In genomic region chr11:44010789-44011251, GRCh38 we compare ENCODE assay signal across 27 cellular contexts. TPM values are rescaled to one million over a fixed set of nuclear protein-coding genes. Genes with fewer than 3 reads are reported as not detected.
A peak's percentile ranks its signal among the peaks of the same experiment; 100 is the strongest.
DNase-seq lines count a peak whose midpoint lies in the region; FAIRE-seq and TF ChIP-seq lines count a peak whose summit lies in the region.
"Had no signal": no experiment of that assay in that cellular context is flagged by ENCODE, and none has a peak within 500 bp of the region (broad histone marks: within the 10 kb centered on the region; RNA-seq: fewer than 3 reads in every experiment).

No MANE protein-coding gene starts in this region.

- H3K4me3 Mint-ChIP-seq in astrocyte (ENCODE audit: unreplicated experiment) (no peak overlapping the region), nephron (no peak overlapping the region), type B pancreatic cell (no peak overlapping the region), MCF 10A (ENCODE audit: unreplicated experiment) (no peak overlapping the region)
- H3K4me3 Mint-ChIP-seq: activated CD4-positive, alpha-beta T cell treated with anti-CD3 and anti-CD28 coated beads, Interleukin-2, amount 10 ng/mL, durations not matched to agents 24 days and 14 days; activated naive CD4-positive, alpha-beta T cell treated with anti-CD3 and anti-CD28 coated beads, Interleukin-2, amount 10 ng/mL, durations not matched to agents 7 days and 5 days; CD8-positive, alpha-beta T cell; stimulated activated effector memory CD8-positive, alpha-beta T cell treated with anti-CD3 and anti-CD28 coated beads, Interleukin-12 subunit alpha, Interleukin-12 subunit beta, amount 100 ng/mL, for 72 hours had no signal

- H3K27me3 Mint-ChIP-seq in astrocyte (ENCODE audit: low read depth, unreplicated experiment) (peaks cover 4% of the 10 kb centered on the region), nephron (ENCODE audit: low read depth) (peaks cover 17% of the 10 kb centered on the region), type B pancreatic cell (peaks cover 8% of the 10 kb centered on the region), MCF 10A (ENCODE audit: insufficient read depth, unreplicated experiment) (peaks cover 24% of the 10 kb centered on the region)

- H3K9ac ChIP-seq in astrocyte (ENCODE audit: low read length): no peak overlapping the region
- H3K9ac ChIP-seq: SK-N-SH had no signal

- H3K4me1 ChIP-seq in astrocyte (ENCODE audit: insufficient read depth, low read length): peaks cover 10% of the 10 kb centered on the region
- H3K4me1 ChIP-seq: HAP-1 had no signal

- intact Hi-C loops in MCF 10A (cut with micrococcal nuclease): no loop called here

- H3K27me3 ChIP-seq in astrocyte (ENCODE audit: insufficient read depth, low read length): no peaks in the 10 kb centered on the region
- H3K27me3 ChIP-seq: heart left ventricle had no signal

- BruUV-seq in MCF 10A (replicated peaks; lab: Mats Ljungman, UMichigan): no TSS peak

- no peaks in the 10 kb centered on the region for H4K20me1 ChIP-seq in astrocyte (ENCODE audit: insufficient read depth, low read length)

- H3K9me3 Mint-ChIP-seq in astrocyte (ENCODE audit: unreplicated experiment) (no peaks in the 10 kb centered on the region), nephron (no peaks in the 10 kb centered on the region), type B pancreatic cell (no peaks in the 10 kb centered on the region), MCF 10A (ENCODE audit: unreplicated experiment) (no peaks in the 10 kb centered on the region)
- H3K9me3 Mint-ChIP-seq: activated CD4-positive, alpha-beta T cell treated with anti-CD3 and anti-CD28 coated beads, Interleukin-2, amount 10 ng/mL, durations not matched to agents 24 days and 14 days; activated naive CD4-positive, alpha-beta T cell treated with anti-CD3 and anti-CD28 coated beads, Interleukin-2, amount 10 ng/mL, durations not matched to agents 7 days and 5 days; CD8-positive, alpha-beta T cell; stimulated activated effector memory CD8-positive, alpha-beta T cell treated with anti-CD3 and anti-CD28 coated beads, Interleukin-12 subunit alpha, Interleukin-12 subunit beta, amount 100 ng/mL, for 72 hours had no signal

- peak; percentile 63 for FAIRE-seq in astrocyte (lab: Jason Lieb, UNC)
- FAIRE-seq: endothelial cell of umbilical vein, G401.6 had no signal

- H3K36me3 ChIP-seq in astrocyte (ENCODE audit: insufficient read depth, low read length): no peaks in the 10 kb centered on the region
- H3K36me3 ChIP-seq: HAP-1, heart left ventricle had no signal

- H3K4me1 Mint-ChIP-seq in astrocyte (ENCODE audit: low read depth, unreplicated experiment): peaks cover 11% of the 10 kb centered on the region
- peaks cover 30% of the 10 kb centered on the region for H3K4me1 Mint-ChIP-seq in nephron
- peaks cover 11% of the 10 kb centered on the region for H3K4me1 Mint-ChIP-seq in type B pancreatic cell (ENCODE audit: unreplicated experiment)
- H3K4me1 Mint-ChIP-seq in MCF 10A (ENCODE audit: insufficient read depth, unreplicated experiment): no peaks in the 10 kb centered on the region
- H3K4me1 Mint-ChIP-seq: activated CD4-positive, alpha-beta T cell treated with anti-CD3 and anti-CD28 coated beads, Interleukin-2, amount 10 ng/mL, durations not matched to agents 24 days and 14 days; activated naive CD4-positive, alpha-beta T cell treated with anti-CD3 and anti-CD28 coated beads, Interleukin-2, amount 10 ng/mL, durations not matched to agents 7 days and 5 days; stimulated activated effector memory CD8-positive, alpha-beta T cell treated with anti-CD3 and anti-CD28 coated beads, Interleukin-12 subunit alpha, Interleukin-12 subunit beta, amount 100 ng/mL, for 72 hours had no signal

- H3K4me2 ChIP-seq in astrocyte (ENCODE audit: low read length): no peak overlapping the region
- H3K4me2 ChIP-seq: SK-N-SH, smooth muscle cell had no signal

- H3K36me3 Mint-ChIP-seq in astrocyte (ENCODE audit: low read depth, unreplicated experiment) (no peaks in the 10 kb centered on the region), nephron (ENCODE audit: low read depth) (no peaks in the 10 kb centered on the region), type B pancreatic cell (no peaks in the 10 kb centered on the region), MCF 10A (ENCODE audit: insufficient read depth, unreplicated experiment) (no peaks in the 10 kb centered on the region)
- H3K36me3 Mint-ChIP-seq: activated naive CD4-positive, alpha-beta T cell treated with anti-CD3 and anti-CD28 coated beads, Interleukin-2, amount 10 ng/mL, durations not matched to agents 7 days and 5 days; CD8-positive, alpha-beta T cell; stimulated activated effector memory CD8-positive, alpha-beta T cell treated with anti-CD3 and anti-CD28 coated beads, Interleukin-12 subunit alpha, Interleukin-12 subunit beta, amount 100 ng/mL, for 72 hours had no signal

- POLR2A ChIA-PET in MCF 10A (lab: Yijun Ruan, JAX): no interaction called here

- CTCF ChIA-PET in MCF 10A (lab: Yijun Ruan, JAX): interaction anchor here (0.6 kb wide), 1 partner anchor 185 kb away, joined by 3 read pairs; no protein-coding TSS in a partner anchor

- H3K9me3 ChIP-seq in astrocyte (ENCODE audit: insufficient read depth, low read depth, low read length): no peaks in the 10 kb centered on the region
- H3K9me3 ChIP-seq: HAP-1, heart left ventricle, SK-N-SH had no signal

- no peaks in the 10 kb centered on the region for H3K79me2 ChIP-seq in astrocyte (ENCODE audit: insufficient read depth, low read length)

- TF ChIP-seq CTCF in astrocyte (IDR thresholded peaks at IDR 0.05; ENCODE audit: insufficient read depth, low read depth, low read length) (no peak), nephron (IDR thresholded peaks at IDR 0.05; ENCODE audit: unreplicated experiment in 3 of 3) (no peak), type B pancreatic cell (conservative IDR thresholded peaks at IDR 0.05) (no peak), MCF 10A (IDR thresholded peaks at IDR 0.05; ENCODE audit: unreplicated experiment) (no peak)

- H2AFZ ChIP-seq in astrocyte (ENCODE audit: low read depth, low read length): no peak overlapping the region

- H3K27ac Mint-ChIP-seq in astrocyte (ENCODE audit: unreplicated experiment) (no peak overlapping the region), nephron (peak overlapping the region in 2 of 3 experiments; percentile 21 to 72), type B pancreatic cell (no peak overlapping the region), MCF 10A (ENCODE audit: low read depth, unreplicated experiment) (no peak overlapping the region)
- H3K27ac Mint-ChIP-seq: activated CD4-positive, alpha-beta T cell treated with anti-CD3 and anti-CD28 coated beads, Interleukin-2, amount 10 ng/mL, durations not matched to agents 24 days and 14 days; activated naive CD4-positive, alpha-beta T cell treated with anti-CD3 and anti-CD28 coated beads, Interleukin-2, amount 10 ng/mL, durations not matched to agents 7 days and 5 days; CD8-positive, alpha-beta T cell; stimulated activated effector memory CD8-positive, alpha-beta T cell treated with anti-CD3 and anti-CD28 coated beads, Interleukin-12 subunit alpha, Interleukin-12 subunit beta, amount 100 ng/mL, for 72 hours had no signal

- H3K27ac ChIP-seq in astrocyte (ENCODE audit: low read depth, low read length): no peak overlapping the region
- H3K27ac ChIP-seq: heart left ventricle, RWPE1, VCaP had no signal

- DNase-seq in GM04503 (ENCODE audit: low read depth): peak; percentile 85
- peak; percentile 41 for DNase-seq in astrocyte (ENCODE audit: low read depth)
- DNase-seq in type B pancreatic cell (ENCODE audit: extremely low spot score, unreplicated experiment): peak; percentile 24
- DNase-seq in UCSD-AML1 (lab: John Stamatoyannopoulos, UW; ENCODE audit: unreplicated experiment): no peak
- no peak for DNase-seq in ureter (ENCODE audit: low spot score)
- DNase-seq in MCF 10A (ENCODE audit: unreplicated experiment): no peak
- DNase-seq: activated CD4-positive, alpha-beta T cell treated with anti-CD3 and anti-CD28 coated beads, Interleukin-2, amount 10 ng/mL, durations not matched to agents 24 days and 14 days; activated naive CD4-positive, alpha-beta T cell treated with anti-CD3 and anti-CD28 coated beads, Interleukin-2, amount 10 ng/mL, durations not matched to agents 7 days and 5 days; amygdala; caudate nucleus; CD8-positive, alpha-beta T cell; NCI-H1417; NCI-H82; SK-N-SH; stimulated activated CD4-positive, alpha-beta T cell treated with anti-CD3 and anti-CD28 coated beads, Interleukin-2, amount 100 ng/mL, for 24 hours had no signal

- no peak overlapping the region for H3K4me3 ChIP-seq in astrocyte (ENCODE audit: insufficient read depth, low read depth, low read length)
- H3K4me3 ChIP-seq: HAP-1, heart left ventricle, smooth muscle cell had no signal

RNA-seq across cellular contexts. Expression of gene ACCSL, which starts 37.0 kb away (rescaled TPM):
- total RNA-seq in astrocyte: not detected in 2 replicates
- total RNA-seq in type B pancreatic cell (ENCODE audit: low replicate concordance): not detected in 2 replicates
- total RNA-seq in ureter: not detected
- not detected in 2 replicates for total RNA-seq in MCF 10A (2022)
- total RNA-seq: activated CD4-positive, alpha-beta T cell treated with anti-CD3 and anti-CD28 coated beads, Interleukin-2, amount 10 ng/mL, durations not matched to agents 24 days and 14 days; CD8-positive, alpha-beta T cell; endothelial cell of umbilical vein; heart left ventricle; lung microvascular endothelial cell; smooth muscle cell; T-helper 2 cell treated with Interferon-gamma antibody and Interleukin-4, amounts not matched to agents 100 ng/mL and 5 ng/mL, for 36 hours; temporal lobe had no signal

RNA-seq across cellular contexts. Expression of gene ACCS, which starts 55.2 kb away (rescaled TPM):
- total RNA-seq in astrocyte (20.4 and 21.3 TPM in 2 replicates), type B pancreatic cell (ENCODE audit: low replicate concordance) (14.2 and 17.9 TPM in 2 replicates), ureter (44.0 TPM), MCF 10A (2022) (7.9 and 12.0 TPM in 2 replicates)

Comparison
In these comparisons a context has a peak if more than half of its experiments do, and no peak if none do; other contexts are left out.
1. DNase-seq: peak in GM04503 (single experiment), astrocyte (single experiment) and type B pancreatic cell (single experiment); none in UCSD-AML1 (single experiment), ureter (single experiment) and MCF 10A (single experiment).
2. H3K27ac Mint-ChIP-seq: peak in nephron (2 of 3); none in astrocyte (single experiment), type B pancreatic cell (single experiment) and MCF 10A (single experiment).